28 cellular contexts compared by ENCODE assay signal in the genomic region with DNA sequence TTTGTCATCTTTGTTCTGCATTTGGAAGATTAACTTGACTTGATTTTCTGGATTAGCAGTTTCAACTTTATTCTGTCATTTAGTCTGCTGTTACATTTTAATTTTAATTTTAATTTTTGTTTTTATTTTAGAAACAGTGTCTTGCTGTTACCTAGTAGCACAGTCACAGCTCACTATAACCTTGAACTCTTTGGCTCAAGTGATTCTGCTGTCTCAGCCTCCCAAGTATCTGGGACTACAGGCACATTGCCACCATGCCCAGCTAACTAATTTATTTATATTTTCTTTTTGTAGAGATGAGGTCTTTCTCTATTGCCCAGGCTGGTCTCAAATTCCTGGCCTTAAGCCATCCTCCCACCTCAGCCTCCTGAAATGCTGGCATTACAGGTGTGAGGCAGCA.
"Had no signal": no experiment of that assay in that cellular context is flagged by ENCODE, and none has a peak within 500 bp of the region (broad histone marks: within the 10 kb centered on the region; RNA-seq: fewer than 3 reads in every experiment).

No MANE protein-coding gene starts in this region.

- DNase-seq: activated CD4-positive, alpha-beta T cell treated with anti-CD3 and anti-CD28 coated beads for 48 hours; activated CD4-positive, alpha-beta T cell treated with anti-CD3 and anti-CD28 coated beads, Interleukin-2, amount 50 U/mL, for 4 hours; activated CD4-positive, CD25-positive, alpha-beta regulatory T cell treated with anti-CD3 and anti-CD28 coated beads, Interleukin-2, amount 50 U/mL, for 72 hours; activated CD8-positive, alpha-beta memory T cell treated with anti-CD3 and anti-CD28 coated beads, Interleukin-2, amount 10 ng/mL, durations not matched to agents 7 days and 5 days; activated effector memory CD4-positive, alpha-beta T cell treated with Interleukin-2 at 50 U/mL for 16 hours; activated naive CD4-positive, alpha-beta T cell; activated naive CD8-positive, alpha-beta T cell treated with anti-CD3 and anti-CD28 coated beads, Interleukin-2, amount 10 ng/mL, durations not matched to agents 7 days and 5 days; activated T-cell treated with anti-CD3 and anti-CD28 coated beads, Interleukin-2, amount 50 U/mL, for 24 hours; Kasumi-1; NCI-H1105 treated with DMSO at 0.1 percent for 48 hours; NCI-H1436 treated with DMSO at 0.1 percent for 48 hours; NCI-H187; NCI-H2081; NCI-H510A treated with DMSO at 0.1 percent for 48 hours; NK-92 treated with Interleukin-12 subunit alpha and Interleukin-12 subunit beta, amount 100 ng/mL, for 24 hours; OCI-M1; SHP77; SW 1271 had no signal

- H3K36me3 ChIP-seq: SJSA1 had no signal

- H3K27ac ChIP-seq: RWPE1, SJSA1 had no signal

- H3K27ac Mint-ChIP-seq: activated CD8-positive, alpha-beta memory T cell treated with anti-CD3 and anti-CD28 coated beads, Interleukin-2, amount 10 ng/mL, durations not matched to agents 7 days and 5 days; activated naive CD8-positive, alpha-beta T cell treated with anti-CD3 and anti-CD28 coated beads, Interleukin-2, amount 10 ng/mL, durations not matched to agents 7 days and 5 days; activated T-cell treated with anti-CD3 and anti-CD28 coated beads, Interleukin-2, amount 50 U/mL, for 24 hours; activated T-helper 1 cell treated with anti-CD3 and anti-CD28 coated beads, Interleukin-12 subunit alpha, Interleukin-12 subunit beta, Interleukin-2, Interleukin-4 antibody, amounts not matched to agents 30 ng/mL and 10 ng/mL and 1 ng/mL, durations not matched to agents 14 hours and 24 hours and 36 hours; T-helper 2 cell treated with Interferon-gamma antibody and Interleukin-4, amounts not matched to agents 5 μg/mL and 100 μg/mL, for 36 hours had no signal

- H3K9me3 Mint-ChIP-seq: activated T-helper 1 cell treated with anti-CD3 and anti-CD28 coated beads, Interleukin-12 subunit alpha, Interleukin-12 subunit beta, Interleukin-2, Interleukin-4 antibody, amounts not matched to agents 30 ng/mL and 10 ng/mL and 1 ng/mL, durations not matched to agents 14 hours and 24 hours and 36 hours had no signal

- H3K9me3 ChIP-seq: SJSA1 had no signal

- H3K27me3 ChIP-seq: SJSA1 had no signal

- H3K4me3 Mint-ChIP-seq: activated CD8-positive, alpha-beta memory T cell treated with anti-CD3 and anti-CD28 coated beads, Interleukin-2, amount 10 ng/mL, durations not matched to agents 7 days and 5 days; activated naive CD8-positive, alpha-beta T cell treated with anti-CD3 and anti-CD28 coated beads, Interleukin-2, amount 10 ng/mL, durations not matched to agents 7 days and 5 days; activated T-cell treated with anti-CD3 and anti-CD28 coated beads, Interleukin-2, amount 50 U/mL, for 24 hours; activated T-helper 1 cell treated with anti-CD3 and anti-CD28 coated beads, Interleukin-12 subunit alpha, Interleukin-12 subunit beta, Interleukin-2, Interleukin-4 antibody, amounts not matched to agents 30 ng/mL and 10 ng/mL and 1 ng/mL, durations not matched to agents 14 hours and 24 hours and 36 hours; brain; central memory CD8-positive, alpha-beta T cell; T-helper 2 cell treated with Interferon-gamma antibody and Interleukin-4, amounts not matched to agents 5 μg/mL and 100 μg/mL, for 36 hours had no signal

- ATAC-seq: activated CD8-positive, alpha-beta memory T cell treated with anti-CD3 and anti-CD28 coated beads, Interleukin-2, amount 10 ng/mL, durations not matched to agents 7 days and 5 days; Panc1; SK-N-SH treated with all-trans-retinoic acid at 6 μM for 48 hours had no signal

- FAIRE-seq: astrocyte, K562 had no signal

- H3K27me3 Mint-ChIP-seq: activated CD8-positive, alpha-beta memory T cell treated with anti-CD3 and anti-CD28 coated beads, Interleukin-2, amount 10 ng/mL, durations not matched to agents 7 days and 5 days; activated naive CD8-positive, alpha-beta T cell treated with anti-CD3 and anti-CD28 coated beads, Interleukin-2, amount 10 ng/mL, durations not matched to agents 7 days and 5 days; activated T-cell treated with anti-CD3 and anti-CD28 coated beads, Interleukin-2, amount 50 U/mL, for 24 hours; brain; central memory CD8-positive, alpha-beta T cell had no signal

- H3K4me1 ChIP-seq: SJSA1 had no signal

- H3K4me3 ChIP-seq: K562, SJSA1 had no signal
